ENCODE assay signal across 13 cellular contexts in genomic region chr20:19808498-19808897, GRCh38. TPM values are rescaled to one million over a fixed set of nuclear protein-coding genes. Genes with fewer than 3 reads are reported as not detected.
DNase-seq lines count a peak whose midpoint lies in the region; ATAC-seq and TF ChIP-seq lines count a peak whose summit lies in the region.
"Had no signal": no experiment of that assay in that cellular context is flagged by ENCODE, and none has a peak within 500 bp of the region (broad histone marks: within the 10 kb centered on the region; RNA-seq: fewer than 3 reads in every experiment).

No MANE protein-coding gene starts in this region.

- no peaks in the 10 kb centered on the region for H3K9me3 ChIP-seq in left ventricle myocardium inferior (replicated peaks)
- H3K9me3 ChIP-seq in upper lobe of left lung = no peaks in the 10 kb centered on the region
- H3K9me3 ChIP-seq in A673 (ENCODE audit: low read depth, low read length, poor library complexity, severe bottlenecking) = no peaks in the 10 kb centered on the region

- 90 to 98% methylated on average over 2 to 6 of the region's 8 CpGs for WGBS in upper lobe of left lung, 2 donors

- H3K36me3 Mint-ChIP-seq in naive thymus-derived CD8-positive, alpha-beta T cell = no peaks in the 10 kb centered on the region
- H3K36me3 Mint-ChIP-seq: T-cell had no signal

- intact Hi-C loops in left ventricle myocardium inferior (cut with micrococcal nuclease) (no loop called here), left ventricle myocardium superior (cut with micrococcal nuclease) (no loop called here), A673 (cut with micrococcal nuclease; ENCODE audit: unreplicated experiment) (no loop called here)

- H3K36me3 ChIP-seq in left ventricle myocardium inferior = peaks cover 9% of the 10 kb centered on the region
- peaks cover 0 to 12% (median 0%) of the 10 kb centered on the region in 4 donors for H3K36me3 ChIP-seq in upper lobe of left lung
- no peaks in the 10 kb centered on the region for H3K36me3 ChIP-seq in A673 (ENCODE audit: insufficient read depth, low read length, poor library complexity, severe bottlenecking)

- H3K4me1 ChIP-seq in left ventricle myocardium inferior = peaks cover 59% of the 10 kb centered on the region
- H3K4me1 ChIP-seq in upper lobe of left lung = peaks cover 15 to 20% (median 17%) of the 10 kb centered on the region in 4 donors
- peaks cover 45% of the 10 kb centered on the region for H3K4me1 ChIP-seq in A673 (ENCODE audit: insufficient read depth, low read length, poor library complexity, severe bottlenecking)

- H3K27me3 ChIP-seq in left ventricle myocardium inferior (ENCODE audit: low read depth) (no peaks in the 10 kb centered on the region), upper lobe of left lung (no peaks in the 10 kb centered on the region), A673 (replicated peaks; ENCODE audit: insufficient read depth, low read depth, low read length, poor library complexity) (no peaks in the 10 kb centered on the region)

- peaks cover 0 to 5% (median 0%) of the 10 kb centered on the region in 9 donors for H3K9me3 Mint-ChIP-seq in naive thymus-derived CD8-positive, alpha-beta T cell
- H3K9me3 Mint-ChIP-seq: CD14-positive monocyte, T-cell had no signal

- no peak for TF ChIP-seq POLR2A in upper lobe of left lung (IDR thresholded peaks at IDR 0.05)

- TF ChIP-seq EP300 in upper lobe of left lung (IDR thresholded peaks at IDR 0.05) = no peak

- H3K27ac Mint-ChIP-seq in naive thymus-derived CD8-positive, alpha-beta T cell = no peak overlapping the region
- H3K27ac Mint-ChIP-seq: CD14-positive monocyte, T-cell had no signal

- BruUV-seq in A673 (replicated peaks; lab: Mats Ljungman, UMichigan) = no TSS peak

- CTCF ChIA-PET in A673 (lab: Charles Lee) = no interaction called here

- ATAC-seq in left ventricle myocardium superior = no peak
- ATAC-seq in naive thymus-derived CD8-positive, alpha-beta T cell = no peak
- ATAC-seq in GM21717 (IDR thresholded peaks at IDR 0.05; ENCODE audit: unreplicated experiment) = no peak
- ATAC-seq in upper lobe of left lung (ENCODE audit: low FRiP score in 2 of 2) = no peak
- ATAC-seq: T-cell had no signal

- peaks cover 3 to 21% (median 7%) of the 10 kb centered on the region in 5 donors for H3K27me3 Mint-ChIP-seq in naive thymus-derived CD8-positive, alpha-beta T cell

- H3K4me3 Mint-ChIP-seq in naive thymus-derived CD8-positive, alpha-beta T cell = no peak overlapping the region
- H3K4me3 Mint-ChIP-seq: CD14-positive monocyte, T-cell had no signal

- no peak for TF ChIP-seq CTCF in left ventricle myocardium inferior (IDR thresholded peaks at IDR 0.05; ENCODE audit: borderline replicate concordance)
- no peak for TF ChIP-seq CTCF in VCaP (conservative IDR thresholded peaks at IDR 0.05)
- no peak for TF ChIP-seq CTCF in upper lobe of left lung (IDR thresholded peaks at IDR 0.05)
- TF ChIP-seq CTCF in A673 (conservative IDR thresholded peaks at IDR 0.05; ENCODE audit: low read depth, low read length) = no peak

- H3K4me1 Mint-ChIP-seq in naive thymus-derived CD8-positive, alpha-beta T cell = peaks cover 0 to 12% (median 0%) of the 10 kb centered on the region in 4 donors
- H3K4me1 Mint-ChIP-seq: T-cell had no signal

- POLR2A ChIA-PET in naive thymus-derived CD8-positive, alpha-beta T cell (lab: Charles Lee) = no interaction called here
- POLR2A ChIA-PET in A673 (lab: Charles Lee; ENCODE audit: low non-redundant PET) = no interaction called here

- DNase-seq in left ventricle myocardium inferior (no peak), left ventricle myocardium superior (no peak), NCI-H146 (lab: John Stamatoyannopoulos, UW) (peak; percentile 94), upper lobe of left lung (no peak), A673 (ENCODE audit: low spot score) (no peak)
- no peak for DNase-seq in naive thymus-derived CD8-positive, alpha-beta T cell
- DNase-seq: DMS 273 treated with DMSO at 0.1 percent for 48 hours, NCI-H1436 treated with DMSO at 0.1 percent for 48 hours, NCI-H82, T-cell had no signal

- H3K4me3 ChIP-seq in left ventricle myocardium inferior = no peak overlapping the region
- H3K4me3 ChIP-seq in upper lobe of left lung = no peak overlapping the region
- H3K4me3 ChIP-seq in A673 (ENCODE audit: low read depth, low read length, poor library complexity, severe bottlenecking) = no peak overlapping the region

- peak overlapping the region; percentile 69 for H3K27ac ChIP-seq in left ventricle myocardium inferior (replicated peaks)
- H3K27ac ChIP-seq in VCaP = peak overlapping the region; percentile 90
- H3K27ac ChIP-seq in upper lobe of left lung = no peak overlapping the region
- H3K27ac ChIP-seq in A673 (ENCODE audit: low read depth, low read length, poor library complexity, severe bottlenecking) = no peak overlapping the region

RNA-seq across cellular contexts. Expression of gene RIN2, which starts 50.4 kb away (rescaled TPM):
- total RNA-seq in left ventricle myocardium inferior (48.8 TPM), left ventricle myocardium superior (64.0 TPM), upper lobe of left lung (100 to 1,000 TPM in 5 of 6 donors, 10 to 100 TPM in 1; 89.5 to 149 (median 109) TPM), A673 (2021) (14.6 and 18.5 TPM in 2 replicates)
- total RNA-seq in naive thymus-derived CD8-positive, alpha-beta T cell = under 1 TPM; 0.27 to 0.29 TPM
- polyA plus RNA-seq in naive thymus-derived CD8-positive, alpha-beta T cell = not detected

Comparison
In these comparisons a context has a peak if more than half of its experiments do, and no peak if none do; other contexts are left out.
1. H3K27ac ChIP-seq: peak in left ventricle myocardium inferior (single experiment) and VCaP (single experiment); none in upper lobe of left lung (0 of 4) and A673 (single experiment).
2. RNA of gene RIN2, which starts 50.4 kb away (total RNA-seq): 89.5 to 149 TPM in upper lobe of left lung, 64.0 TPM in left ventricle myocardium superior (single experiment), 48.8 TPM in left ventricle myocardium inferior (single experiment) and 14.6 to 18.5 TPM in A673; 0.27 to 0.29 TPM in naive thymus-derived CD8-positive, alpha-beta T cell; every median in the first group is over 10 times any median in the second.